Comparison of ENCODE assay signal across 18 cellular contexts in genomic region chr5:109750407-109750806, GRCh38.
DNase-seq lines count a peak whose midpoint lies in the region; ATAC-seq and TF ChIP-seq lines count a peak whose summit lies in the region.
"Had no signal": no experiment of that assay in that cellular context is flagged by ENCODE, and none has a peak within 500 bp of the region (broad histone marks: within the 10 kb centered on the region; RNA-seq: fewer than 3 reads in every experiment).

No MANE protein-coding gene starts in this region.

- peaks cover 74% of the 10 kb centered on the region for H3K4me1 Mint-ChIP-seq in activated naive CD4-positive, alpha-beta T cell treated with anti-CD3 and anti-CD28 coated beads, Interleukin-2, amount 50 U/mL, for 24 hours
- no peaks in the 10 kb centered on the region for H3K4me1 Mint-ChIP-seq in activated naive CD4-positive, alpha-beta T cell treated with anti-CD3 and anti-CD28 coated beads, Interleukin-2, amount 10 ng/mL, durations not matched to agents 7 days and 5 days
- peaks cover 49% of the 10 kb centered on the region for H3K4me1 Mint-ChIP-seq in HFFc6 (ENCODE audit: low read depth)

- peaks cover 4% of the 10 kb centered on the region for H3K4me1 ChIP-seq in HEK293 (ENCODE audit: control insufficient read depth, insufficient read depth, low read length)
- no peaks in the 10 kb centered on the region for H3K4me1 ChIP-seq in SJCRH30
- H3K4me1 ChIP-seq: BLaER1 had no signal

- DNase-seq in activated naive CD4-positive, alpha-beta T cell treated with anti-CD3 and anti-CD28 coated beads, Interleukin-2, amount 10 ng/mL, durations not matched to agents 7 days and 5 days = no peak
- DNase-seq in epithelial cell of esophagus (ENCODE audit: low read depth) (peak; percentile 18), HFFc6 (no peak), SJCRH30 (no peak)
- DNase-seq: CD4-positive, alpha-beta T cell; Kasumi-1; NCI-H2029; NCI-H446; NCI-H526; NCI-H82; PC-9 had no signal

- peaks cover 0 to 3% of the 10 kb centered on the region in 2 experiments; a peak in 1 of 3 replicates for H3K36me3 ChIP-seq in HEK293 (ENCODE audit: control insufficient read depth in 2 of 2, insufficient read depth in 1 of 2, low read length in 2 of 2)
- no peaks in the 10 kb centered on the region; the same call in 1 of the 2 replicates for H3K36me3 ChIP-seq in SJCRH30

- no peaks in the 10 kb centered on the region for H3K27me3 Mint-ChIP-seq in activated naive CD4-positive, alpha-beta T cell treated with anti-CD3 and anti-CD28 coated beads, Interleukin-2, amount 50 U/mL, for 24 hours
- H3K27me3 Mint-ChIP-seq in activated naive CD4-positive, alpha-beta T cell treated with anti-CD3 and anti-CD28 coated beads, Interleukin-2, amount 10 ng/mL, durations not matched to agents 7 days and 5 days = no peaks in the 10 kb centered on the region
- no peaks in the 10 kb centered on the region; the same call in 1 of the 2 replicates for H3K27me3 Mint-ChIP-seq in HFFc6 (ENCODE audit: insufficient read depth)
- H3K27me3 Mint-ChIP-seq: CD4-positive, alpha-beta T cell had no signal

- TF ChIP-seq CTCF in HEK293 (tag by site-specific recombination; IDR thresholded peaks at IDR 0.05) = no peak
- no peak for TF ChIP-seq CTCF in epithelial cell of esophagus (IDR thresholded peaks at IDR 0.05; ENCODE audit: insufficient read depth, low read depth, low read length, missing control alignments)
- TF ChIP-seq CTCF in HFFc6 (IDR thresholded peaks at IDR 0.05) = no peak

- POLR2A ChIA-PET in HEK293 (lab: Yijun Ruan, JAX) = no interaction called here

- no peaks in the 10 kb centered on the region for H3K9me3 Mint-ChIP-seq in activated naive CD4-positive, alpha-beta T cell treated with anti-CD3 and anti-CD28 coated beads, Interleukin-2, amount 50 U/mL, for 24 hours
- no peaks in the 10 kb centered on the region for H3K9me3 Mint-ChIP-seq in activated naive CD4-positive, alpha-beta T cell treated with anti-CD3 and anti-CD28 coated beads, Interleukin-2, amount 10 ng/mL, durations not matched to agents 7 days and 5 days
- no peaks in the 10 kb centered on the region for H3K9me3 Mint-ChIP-seq in HFFc6
- H3K9me3 Mint-ChIP-seq: CD4-positive, alpha-beta T cell had no signal

- CTCF ChIA-PET in activated naive CD4-positive, alpha-beta T cell treated with anti-CD3 and anti-CD28 coated beads, Interleukin-2, amount 10 ng/mL, durations not matched to agents 7 days and 5 days (lab: Charles Lee) = interaction anchor here (0.5 kb wide), 1 partner anchor 331 kb away, joined by 3 read pairs; no protein-coding TSS in a partner anchor
- CTCF ChIA-PET in HEK293 (lab: Yijun Ruan, JAX) = interaction anchor here (0.6 kb wide), 1 partner anchor 595 kb away, joined by 3 read pairs; no protein-coding TSS in a partner anchor

- no peak overlapping the region for H3K4me3 Mint-ChIP-seq in activated naive CD4-positive, alpha-beta T cell treated with anti-CD3 and anti-CD28 coated beads, Interleukin-2, amount 50 U/mL, for 24 hours
- no peak overlapping the region for H3K4me3 Mint-ChIP-seq in activated naive CD4-positive, alpha-beta T cell treated with anti-CD3 and anti-CD28 coated beads, Interleukin-2, amount 10 ng/mL, durations not matched to agents 7 days and 5 days
- no peak overlapping the region for H3K4me3 Mint-ChIP-seq in HFFc6
- H3K4me3 Mint-ChIP-seq: CD4-positive, alpha-beta T cell had no signal

- H3K27ac Mint-ChIP-seq in activated naive CD4-positive, alpha-beta T cell treated with anti-CD3 and anti-CD28 coated beads, Interleukin-2, amount 50 U/mL, for 24 hours = peak overlapping the region; percentile 62
- H3K27ac Mint-ChIP-seq in activated naive CD4-positive, alpha-beta T cell treated with anti-CD3 and anti-CD28 coated beads, Interleukin-2, amount 10 ng/mL, durations not matched to agents 7 days and 5 days = no peak overlapping the region
- H3K27ac Mint-ChIP-seq in HFFc6 = no peak overlapping the region
- H3K27ac Mint-ChIP-seq: CD4-positive, alpha-beta T cell had no signal

- H3K27ac ChIP-seq in HEK293 (ENCODE audit: extremely low read depth, low read depth, low read length) (no peak overlapping the region), SJCRH30 (no peak overlapping the region)
- H3K27ac ChIP-seq: BLaER1, PC-9, SJSA1 had no signal

- H3K27me3 ChIP-seq in SJCRH30 = no peaks in the 10 kb centered on the region
- H3K27me3 ChIP-seq: BLaER1, SJSA1 had no signal

- H3K4me3 ChIP-seq in HEK293 (ENCODE audit: low read depth, low read length) (no peak overlapping the region), epithelial cell of esophagus (ENCODE audit: low read length) (no peak overlapping the region), SJCRH30 (no peak overlapping the region)
- H3K4me3 ChIP-seq: BLaER1, K562, PC-9, SJSA1 had no signal

- no peak for ATAC-seq in GM19035 (IDR thresholded peaks at IDR 0.05; ENCODE audit: unreplicated experiment)
- ATAC-seq: K562, Right ventricle myocardium inferior had no signal

- no peaks in the 10 kb centered on the region for H3K9me3 ChIP-seq in HEK293 (ENCODE audit: control insufficient read depth, insufficient read depth, low read depth, low read length)
- H3K9me3 ChIP-seq in SJCRH30 (replicated peaks) = no peaks in the 10 kb centered on the region
- H3K9me3 ChIP-seq: BLaER1, SJSA1 had no signal

- peaks cover 14% of the 10 kb centered on the region for H3K36me3 Mint-ChIP-seq in activated naive CD4-positive, alpha-beta T cell treated with anti-CD3 and anti-CD28 coated beads, Interleukin-2, amount 50 U/mL, for 24 hours
- peaks cover 14% of the 10 kb centered on the region for H3K36me3 Mint-ChIP-seq in activated naive CD4-positive, alpha-beta T cell treated with anti-CD3 and anti-CD28 coated beads, Interleukin-2, amount 10 ng/mL, durations not matched to agents 7 days and 5 days
- H3K36me3 Mint-ChIP-seq in HFFc6 (ENCODE audit: low read depth) = peaks cover 6% of the 10 kb centered on the region; the same call in 1 of the 2 replicates

TF ChIP-seq in HEK293, 187 proteins besides CTCF, POLR2A, EP300 and RAD21:
- no peak for TF ChIP-seq ZNF585B (tag by site-specific recombination; IDR thresholded peaks at IDR 0.05)
- no peak for TF ChIP-seq SP7 (tag by site-specific recombination; IDR thresholded peaks at IDR 0.05)
- TF ChIP-seq WT1 (tag by site-specific recombination; IDR thresholded peaks at IDR 0.05) = no peak
- TF ChIP-seq ATF2 (tag by site-specific recombination; IDR thresholded peaks at IDR 0.05; ENCODE audit: low read depth) = peak; percentile 53; the same call in 1 of the 2 replicates
- no peak for TF ChIP-seq ZNF366 (tag by site-specific recombination; conservative IDR thresholded peaks at IDR 0.05)
